In the genomic region with DNA sequence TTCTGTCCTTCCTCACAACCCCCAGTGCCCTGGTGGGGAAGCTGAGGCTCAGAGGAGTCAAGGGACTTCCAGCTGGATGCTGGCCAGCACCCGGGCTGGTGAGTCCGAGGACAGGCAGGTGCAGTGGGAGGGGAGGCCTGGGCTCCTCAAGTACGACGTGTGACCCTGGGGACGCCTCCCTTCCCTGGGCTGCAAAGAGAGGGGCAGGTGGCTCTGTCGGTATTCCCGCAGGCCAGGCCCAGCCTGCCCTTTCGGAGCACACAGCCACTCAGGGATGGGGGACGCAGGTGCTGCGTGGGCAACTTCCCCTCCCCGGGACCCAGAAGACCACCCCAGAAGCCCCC, we compare ENCODE assay signal across 22 cellular contexts. TPM values are rescaled to one million over a fixed set of nuclear protein-coding genes. Genes with fewer than 3 reads are reported as not detected.
"Had no signal": no experiment of that assay in that cellular context is flagged by ENCODE, and none has a peak within 500 bp of the region (broad histone marks: within the 10 kb centered on the region; RNA-seq: fewer than 3 reads in every experiment).

No MANE protein-coding gene starts in this region.

- H3K4me1 ChIP-seq: heart left ventricle, vagina had no signal

- H3K9me3 Mint-ChIP-seq: activated CD4-positive, alpha-beta memory T cell treated with anti-CD3 and anti-CD28 coated beads, Interleukin-2, amount 10 ng/mL, durations not matched to agents 7 days and 5 days; activated naive CD8-positive, alpha-beta T cell treated with anti-CD3 and anti-CD28 coated beads, Interleukin-2, amount 10 ng/mL, durations not matched to agents 7 days and 5 days; activated T-cell treated with anti-CD3 and anti-CD28 coated beads, Interleukin-2, amount 50 U/mL, for 72 hours; nephron; T-cell had no signal

- H3K36me3 Mint-ChIP-seq: activated naive CD8-positive, alpha-beta T cell treated with anti-CD3 and anti-CD28 coated beads, Interleukin-2, amount 10 ng/mL, durations not matched to agents 7 days and 5 days; T-cell had no signal

- H3K4me1 Mint-ChIP-seq: activated CD4-positive, alpha-beta memory T cell treated with anti-CD3 and anti-CD28 coated beads, Interleukin-2, amount 10 ng/mL, durations not matched to agents 7 days and 5 days; activated naive CD8-positive, alpha-beta T cell treated with anti-CD3 and anti-CD28 coated beads, Interleukin-2, amount 10 ng/mL, durations not matched to agents 7 days and 5 days; nephron; T-cell had no signal

- H3K4me3 ChIP-seq: heart left ventricle, vagina had no signal

- H3K27me3 ChIP-seq: heart left ventricle, vagina had no signal

- H3K27ac ChIP-seq: heart left ventricle, vagina had no signal

- DNase-seq: activated CD4-positive, alpha-beta memory T cell treated with anti-CD3 and anti-CD28 coated beads, Interleukin-2, amount 10 ng/mL, durations not matched to agents 7 days and 5 days; activated CD8-positive, alpha-beta memory T cell treated with anti-CD3 and anti-CD28 coated beads, Interleukin-2, amount 50 U/mL, for 4 hours; activated naive CD8-positive, alpha-beta T cell treated with anti-CD3 and anti-CD28 coated beads, Interleukin-2, amount 10 ng/mL, durations not matched to agents 7 days and 5 days; activated T-cell treated with anti-CD3 and anti-CD28 coated beads, Interleukin-2, amount 50 U/mL, for 72 hours; aorta; effector CD4-positive, alpha-beta T cell; foreskin melanocyte; heart left ventricle; stimulated activated CD4-positive, alpha-beta T cell treated with anti-CD3 and anti-CD28 coated beads, Interleukin-4, amount 100 ng/mL, for 1 hour; stimulated activated CD8-positive, alpha-beta memory T cell treated with anti-CD3 and anti-CD28 coated beads, Interleukin-4, amount 100 ng/mL, for 48 hours; stimulated activated naive CD8-positive, alpha-beta T cell treated with anti-CD3 and anti-CD28 coated beads, Interleukin-15, Interleukin-2, amounts not matched to agents 100 U/mL and 50 U/mL, for 24 hours; T-cell; T1000 had no signal

- H3K27me3 Mint-ChIP-seq: activated CD4-positive, alpha-beta memory T cell treated with anti-CD3 and anti-CD28 coated beads, Interleukin-2, amount 10 ng/mL, durations not matched to agents 7 days and 5 days; activated naive CD8-positive, alpha-beta T cell treated with anti-CD3 and anti-CD28 coated beads, Interleukin-2, amount 10 ng/mL, durations not matched to agents 7 days and 5 days; T-cell had no signal

- H3K36me3 ChIP-seq: heart left ventricle, vagina had no signal

- H3K4me3 Mint-ChIP-seq: activated CD4-positive, alpha-beta memory T cell treated with anti-CD3 and anti-CD28 coated beads, Interleukin-2, amount 10 ng/mL, durations not matched to agents 7 days and 5 days; activated naive CD8-positive, alpha-beta T cell treated with anti-CD3 and anti-CD28 coated beads, Interleukin-2, amount 10 ng/mL, durations not matched to agents 7 days and 5 days; activated T-cell treated with anti-CD3 and anti-CD28 coated beads, Interleukin-2, amount 50 U/mL, for 72 hours; nephron; T-cell had no signal

- ATAC-seq: activated T-cell treated with anti-CD3 and anti-CD28 coated beads, Interleukin-2, amount 50 U/mL, for 72 hours; heart left ventricle; stimulated activated naive CD8-positive, alpha-beta T cell treated with anti-CD3 and anti-CD28 coated beads, Interleukin-15, Interleukin-2, amounts not matched to agents 100 U/mL and 50 U/mL, for 24 hours; T-cell had no signal

- H3K27ac Mint-ChIP-seq: activated CD4-positive, alpha-beta memory T cell treated with anti-CD3 and anti-CD28 coated beads, Interleukin-2, amount 10 ng/mL, durations not matched to agents 7 days and 5 days; activated naive CD8-positive, alpha-beta T cell treated with anti-CD3 and anti-CD28 coated beads, Interleukin-2, amount 10 ng/mL, durations not matched to agents 7 days and 5 days; activated T-cell treated with anti-CD3 and anti-CD28 coated beads, Interleukin-2, amount 50 U/mL, for 72 hours; nephron; T-cell had no signal

- H3K9me3 ChIP-seq: heart left ventricle, vagina had no signal

RNA-seq across cellular contexts. Expression of gene PVALEF, which starts 33.1 kb away (rescaled TPM):
- total RNA-seq: activated CD4-positive, alpha-beta memory T cell treated with anti-CD3 and anti-CD28 coated beads, Interleukin-2, amount 10 ng/mL, durations not matched to agents 7 days and 5 days; activated naive CD8-positive, alpha-beta T cell treated with anti-CD3 and anti-CD28 coated beads, Interleukin-2, amount 10 ng/mL, durations not matched to agents 7 days and 5 days; activated T-cell treated with anti-CD3 and anti-CD28 coated beads, Interleukin-2, amount 50 U/mL, for 72 hours; aorta; bronchial epithelial cell; endothelial cell of umbilical vein; heart left ventricle; lower leg skin; mononuclear cell; omental fat pad; pulmonary artery endothelial cell; T-cell; vagina had no signal
- polyA plus RNA-seq: aorta, endothelial cell of umbilical vein, heart left ventricle, keratinocyte had no signal
